ENCODE assay signal across 8 cellular contexts in genomic region chr1:58699011-58699762, GRCh38. TPM values are rescaled to one million over a fixed set of nuclear protein-coding genes. Genes with fewer than 3 reads are reported as not detected.
DNase-seq lines count a peak whose midpoint lies in the region; ATAC-seq, FAIRE-seq and TF ChIP-seq lines count a peak whose summit lies in the region.

No MANE protein-coding gene starts in this region.

- in situ Hi-C loops in astrocyte of the cerebellum (cut with HindIII; ENCODE audit: low sequenced_read_pairs): no loop called here

- H3K9ac ChIP-seq in kidney (ENCODE audit: low read length in 2 of 2) (peak overlapping the region; percentile 89 to 99), subcutaneous abdominal adipose tissue (ENCODE audit: low read length in 5 of 5) (peak overlapping the region; percentile 87 to 99 (median 95))

- peaks cover 0 to under 1% of the 10 kb centered on the region in 2 donors for H3K36me3 ChIP-seq in kidney (ENCODE audit: control insufficient read depth in 1 of 2, insufficient read depth in 2 of 2, low read length in 2 of 2)
- peaks cover 3 to 6% (median 5%) of the 10 kb centered on the region in 5 donors for H3K36me3 ChIP-seq in subcutaneous abdominal adipose tissue (ENCODE audit: control insufficient read depth in 5 of 5, insufficient read depth in 5 of 5, low read length in 5 of 5)

- H3K4me1 ChIP-seq in kidney (ENCODE audit: control insufficient read depth in 1 of 2, insufficient read depth in 1 of 2, low read depth in 1 of 2, low read length in 2 of 2) (peaks cover 9% of the 10 kb centered on the region in 2 donors), subcutaneous abdominal adipose tissue (ENCODE audit: control insufficient read depth in 5 of 5, insufficient read depth in 5 of 5, low read length in 5 of 5) (peaks cover 2 to 22% (median 13%) of the 10 kb centered on the region in 5 donors)

- no peaks in the 10 kb centered on the region for H3K27me3 ChIP-seq in subcutaneous abdominal adipose tissue (ENCODE audit: control insufficient read depth in 5 of 5, insufficient read depth in 4 of 5, low read length in 5 of 5)

- ATAC-seq in GM19035 (IDR thresholded peaks at IDR 0.05; ENCODE audit: unreplicated experiment) (peak; percentile 26), HG03571 (IDR thresholded peaks at IDR 0.05; ENCODE audit: unreplicated experiment) (peak; percentile 18)

- H3K4me3 ChIP-seq in AG10803 (ENCODE audit: low read length) (peak overlapping the region; percentile 98), astrocyte of the cerebellum (ENCODE audit: low read depth, low read length) (peak overlapping the region; percentile 82), kidney (ENCODE audit: low read length in 2 of 2) (peak overlapping the region; percentile 89 to 95), subcutaneous abdominal adipose tissue (ENCODE audit: low read depth in 1 of 5, low read length in 5 of 5) (peak overlapping the region; percentile 92 to 100 (median 97))

- TF ChIP-seq CTCF in AG10803 (conservative IDR thresholded peaks at IDR 0.05; ENCODE audit: low read length): no peak
- TF ChIP-seq CTCF in astrocyte of the cerebellum (IDR thresholded peaks at IDR 0.05; ENCODE audit: low read depth, low read length, missing control alignments): no peak
- TF ChIP-seq CTCF in kidney (IDR thresholded peaks at IDR 0.05; ENCODE audit: borderline replicate concordance, extremely low read depth, insufficient read depth): no peak

- FAIRE-seq in kidney (lab: Jason Lieb, UNC): no peak

- H3K27ac ChIP-seq in kidney (ENCODE audit: low read depth in 2 of 2, low read length in 2 of 2) (peak overlapping the region; percentile 17 to 83), subcutaneous abdominal adipose tissue (ENCODE audit: low read depth, low read length) (peak overlapping the region; percentile 89)

- intact Hi-C loops in kidney (cut with DNase I): no loop called here

- H3K9me3 ChIP-seq in kidney (ENCODE audit: control insufficient read depth in 1 of 2, low read length in 2 of 2) (no peaks in the 10 kb centered on the region), subcutaneous abdominal adipose tissue (ENCODE audit: control insufficient read depth in 5 of 5, low read length in 5 of 5) (no peaks in the 10 kb centered on the region)

- DNase-seq in AG10803 (ENCODE audit: low read depth) (peak; percentile 18), astrocyte of the cerebellum (ENCODE audit: low read depth) (no peak), kidney (no peak), SKM-1 treated with dmso at 0.1 percent for 144 hours (lab: John Stamatoyannopoulos, UW; ENCODE audit: unreplicated experiment) (no peak)
- no peak for DNase-seq in effector CD8-positive, alpha-beta T cell (lab: John Stamatoyannopoulos, UW)

RNA-seq across cellular contexts. Expression of gene MYSM1, which starts 0.7 kb away (rescaled TPM):
- total RNA-seq in kidney: 36.5 TPM
- polyA plus RNA-seq in kidney (ENCODE audit: insufficient read depth, low read depth, low replicate concordance): 8.3 TPM
